In genomic region chr17:80358131-80358530, GRCh38 we compare ENCODE assay signal across 18 cellular contexts. TPM values are rescaled to one million over a fixed set of nuclear protein-coding genes. Genes with fewer than 3 reads are reported as not detected.
DNase-seq lines count a peak whose midpoint lies in the region; ATAC-seq and TF ChIP-seq lines count a peak whose summit lies in the region.
"Had no signal": no experiment of that assay in that cellular context is flagged by ENCODE, and none has a peak within 500 bp of the region (broad histone marks: within the 10 kb centered on the region; RNA-seq: fewer than 3 reads in every experiment).

No MANE protein-coding gene starts in this region.

- WGBS in sigmoid colon, 2 donors, result 96 to 97% methylated on average over 9 of the region's 9 CpGs

- H3K27me3 ChIP-seq in RWPE2 (ENCODE audit: insufficient read depth, poor library complexity, severe bottlenecking) (no peaks in the 10 kb centered on the region), sigmoid colon (no peaks in the 10 kb centered on the region)
- H3K27me3 ChIP-seq: MG63 had no signal

- no peak overlapping the region for H3K4me3 ChIP-seq in RWPE2 (ENCODE audit: severe bottlenecking)
- H3K4me3 ChIP-seq in sigmoid colon, result no peak overlapping the region
- H3K4me3 ChIP-seq: MG63 had no signal

- H3K4me3 Mint-ChIP-seq in activated T-cell treated with anti-CD3 and anti-CD28 coated beads, Interleukin-2, amount 50 U/mL, for 24 hours, result no peak overlapping the region
- H3K4me3 Mint-ChIP-seq in activated T-cell treated with anti-CD3 and anti-CD28 coated beads, Interleukin-2, amount 50 U/mL, for 72 hours, result no peak overlapping the region
- H3K4me3 Mint-ChIP-seq in central memory CD8-positive, alpha-beta T cell, result no peak overlapping the region

- TF ChIP-seq EP300 in sigmoid colon (IDR thresholded peaks at IDR 0.05), result no peak

- intact Hi-C loops in sigmoid colon (cut with DNase I), result no loop called here

- H3K9me3 Mint-ChIP-seq in activated T-cell treated with anti-CD3 and anti-CD28 coated beads, Interleukin-2, amount 50 U/mL, for 24 hours, result no peaks in the 10 kb centered on the region
- no peaks in the 10 kb centered on the region for H3K9me3 Mint-ChIP-seq in activated T-cell treated with anti-CD3 and anti-CD28 coated beads, Interleukin-2, amount 50 U/mL, for 72 hours
- H3K9me3 Mint-ChIP-seq in central memory CD8-positive, alpha-beta T cell, result no peaks in the 10 kb centered on the region
- H3K9me3 Mint-ChIP-seq: CD4-positive, CD25-positive, alpha-beta regulatory T cell had no signal

- H3K27ac Mint-ChIP-seq in activated T-cell treated with anti-CD3 and anti-CD28 coated beads, Interleukin-2, amount 50 U/mL, for 24 hours, result peak overlapping the region; percentile 65
- no peak overlapping the region for H3K27ac Mint-ChIP-seq in activated T-cell treated with anti-CD3 and anti-CD28 coated beads, Interleukin-2, amount 50 U/mL, for 72 hours
- H3K27ac Mint-ChIP-seq in central memory CD8-positive, alpha-beta T cell (ENCODE audit: low read depth), result peak overlapping the region; percentile 35

- no peaks in the 10 kb centered on the region for H3K27me3 Mint-ChIP-seq in activated T-cell treated with anti-CD3 and anti-CD28 coated beads, Interleukin-2, amount 50 U/mL, for 24 hours
- H3K27me3 Mint-ChIP-seq in activated T-cell treated with anti-CD3 and anti-CD28 coated beads, Interleukin-2, amount 50 U/mL, for 72 hours (ENCODE audit: low read depth), result no peaks in the 10 kb centered on the region
- no peaks in the 10 kb centered on the region for H3K27me3 Mint-ChIP-seq in central memory CD8-positive, alpha-beta T cell
- H3K27me3 Mint-ChIP-seq: CD4-positive, CD25-positive, alpha-beta regulatory T cell had no signal

- H3K4me1 ChIP-seq in RWPE2 (ENCODE audit: insufficient read depth, poor library complexity, severe bottlenecking), result no peaks in the 10 kb centered on the region
- no peaks in the 10 kb centered on the region for H3K4me1 ChIP-seq in sigmoid colon

- DNase-seq in activated T-cell treated with anti-CD3 and anti-CD28 coated beads, Interleukin-2, amount 50 U/mL, for 24 hours, result no peak
- DNase-seq in activated T-cell treated with anti-CD3 and anti-CD28 coated beads, Interleukin-2, amount 50 U/mL, for 72 hours, result no peak
- peak; percentile 38 for DNase-seq in RWPE2 (ENCODE audit: low spot score)
- DNase-seq in central memory CD8-positive, alpha-beta T cell (ENCODE audit: low spot score in 2 of 2), result no peak
- DNase-seq in sigmoid colon, result peak; percentile 40
- DNase-seq in cerebellum (ENCODE audit: low spot score), result no peak
- DNase-seq in caudate nucleus (lab: John Stamatoyannopoulos, UW), result no peak
- DNase-seq: CD4-positive, CD25-positive, alpha-beta regulatory T cell; HCEC 1CT; IMR-90; KG1; MG63; NCI-H2029; NCI-H226; NCI-H510A; NCI-H69; RPMI8226; SHP77 had no signal

- H3K36me3 ChIP-seq in RWPE2 (ENCODE audit: low read depth) (peaks cover 89% of the 10 kb centered on the region), sigmoid colon (peaks cover 31 to 93% (median 61%) of the 10 kb centered on the region in 4 donors)

- TF ChIP-seq POLR2A in sigmoid colon (IDR thresholded peaks at IDR 0.05), result no peak

- H3K9me3 ChIP-seq in RWPE2 (ENCODE audit: severe bottlenecking) (no peaks in the 10 kb centered on the region), sigmoid colon (no peaks in the 10 kb centered on the region)
- H3K9me3 ChIP-seq: MG63 had no signal

- H3K36me3 Mint-ChIP-seq in activated T-cell treated with anti-CD3 and anti-CD28 coated beads, Interleukin-2, amount 50 U/mL, for 24 hours (ENCODE audit: low read depth), result peaks cover 96% of the 10 kb centered on the region
- peaks cover 33 to 64% of the 10 kb centered on the region in 2 donors for H3K36me3 Mint-ChIP-seq in activated T-cell treated with anti-CD3 and anti-CD28 coated beads, Interleukin-2, amount 50 U/mL, for 72 hours (ENCODE audit: insufficient read depth in 2 of 2)
- H3K36me3 Mint-ChIP-seq in central memory CD8-positive, alpha-beta T cell (ENCODE audit: insufficient read depth), result peaks cover 87% of the 10 kb centered on the region

- no peaks in the 10 kb centered on the region for H3K4me1 Mint-ChIP-seq in activated T-cell treated with anti-CD3 and anti-CD28 coated beads, Interleukin-2, amount 50 U/mL, for 24 hours (ENCODE audit: low read depth)
- no peaks in the 10 kb centered on the region for H3K4me1 Mint-ChIP-seq in activated T-cell treated with anti-CD3 and anti-CD28 coated beads, Interleukin-2, amount 50 U/mL, for 72 hours (ENCODE audit: low read depth)
- no peaks in the 10 kb centered on the region for H3K4me1 Mint-ChIP-seq in central memory CD8-positive, alpha-beta T cell

- H3K27ac ChIP-seq in RWPE2 (ENCODE audit: poor library complexity, severe bottlenecking), result no peak overlapping the region
- H3K27ac ChIP-seq in sigmoid colon, result no peak overlapping the region
- H3K27ac ChIP-seq in caudate nucleus (ENCODE audit: low read depth, low read length), result no peak overlapping the region

- ATAC-seq in activated T-cell treated with anti-CD3 and anti-CD28 coated beads, Interleukin-2, amount 50 U/mL, for 72 hours (replicated peaks in 1 of 2), result no peak
- ATAC-seq in RWPE2 (ENCODE audit: low read depth), result no peak
- ATAC-seq in central memory CD8-positive, alpha-beta T cell (replicated peaks; ENCODE audit: extremely low read depth, poor library complexity, severe bottlenecking), result no peak

- TF ChIP-seq CTCF in RWPE2 (IDR thresholded peaks at IDR 0.05; ENCODE audit: poor library complexity, severe bottlenecking) (no peak), sigmoid colon (IDR thresholded peaks at IDR 0.05) (no peak)

RNA-seq across cellular contexts. Expression of gene ENDOV, which starts 56.8 kb away (rescaled TPM):
- total RNA-seq in activated T-cell treated with anti-CD3 and anti-CD28 coated beads, Interleukin-2, amount 50 U/mL, for 72 hours, result 10 to 100 TPM; 25.3 to 29.0 TPM
- 10 to 100 TPM in 3 of 4 donors, 1 to 10 TPM in 1; 9.5 to 23.5 (median 16.7) TPM for total RNA-seq in sigmoid colon
- 10 to 100 TPM; 14.1 to 18.6 (median 17.4) TPM for polyA plus RNA-seq in sigmoid colon
- 23.6 TPM for total RNA-seq in cerebellum

Comparison
In these comparisons a context has a peak if more than half of its experiments do, and no peak if none do; other contexts are left out.
1. DNase-seq: peak in RWPE2 (single experiment) and sigmoid colon (single experiment); none in activated T-cell treated with anti-CD3 and anti-CD28 coated beads, Interleukin-2, amount 50 U/mL, for 24 hours (single experiment), activated T-cell treated with anti-CD3 and anti-CD28 coated beads, Interleukin-2, amount 50 U/mL, for 72 hours (0 of 2), central memory CD8-positive, alpha-beta T cell (0 of 2), cerebellum (single experiment) and caudate nucleus (0 of 61).